Comparison of ENCODE assay signal across 17 cellular contexts in the genomic region with DNA sequence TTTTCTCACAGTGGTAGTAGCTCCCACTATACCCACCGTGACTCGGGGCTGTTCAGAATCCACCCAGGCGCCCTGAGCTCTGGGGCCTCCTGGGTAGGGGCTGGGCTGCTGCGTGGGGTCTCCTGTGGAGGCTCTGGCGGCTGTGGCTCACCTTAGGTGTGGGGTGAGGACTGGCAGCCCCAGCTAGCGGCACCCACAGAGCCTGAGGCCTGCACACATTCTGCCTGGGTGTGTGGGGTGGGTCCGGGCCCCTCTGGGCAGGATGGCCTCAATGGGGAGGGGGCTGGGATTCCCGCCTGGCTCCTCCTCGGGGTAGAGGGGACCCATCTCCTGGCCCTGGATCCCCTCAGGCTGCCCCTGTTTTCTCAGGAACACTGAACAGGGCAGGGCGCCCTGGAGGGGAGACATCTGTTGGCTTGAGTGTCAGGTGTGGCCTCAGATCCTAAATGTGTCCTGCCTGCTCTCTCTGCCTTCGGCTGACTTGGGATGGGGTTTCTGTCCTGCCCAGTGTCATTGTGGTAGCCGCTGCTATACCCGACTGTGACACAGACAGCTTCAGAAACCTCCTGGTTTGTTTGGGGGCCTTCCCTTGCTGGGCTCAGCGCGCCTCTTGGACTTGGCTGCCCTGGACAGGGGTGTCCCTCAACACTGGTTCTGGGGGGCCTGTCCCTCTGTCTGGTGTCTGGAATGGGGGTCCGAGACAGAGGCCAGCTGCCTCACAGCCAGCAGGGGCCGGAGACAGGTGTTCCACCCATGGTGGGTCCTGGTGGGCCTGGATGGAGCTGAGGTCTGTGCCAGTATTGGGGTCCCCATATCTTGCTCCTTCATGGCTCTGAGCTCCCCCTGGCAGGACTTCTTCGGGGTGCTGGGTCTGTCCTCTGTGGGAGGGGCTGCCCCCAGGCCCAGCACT.
DNase-seq lines count a peak whose midpoint lies in the region; ATAC-seq, FAIRE-seq and TF ChIP-seq lines count a peak whose summit lies in the region.
"Had no signal": no experiment of that assay in that cellular context is flagged by ENCODE, and none has a peak within 500 bp of the region (broad histone marks: within the 10 kb centered on the region; RNA-seq: fewer than 3 reads in every experiment).

No MANE protein-coding gene starts in this region.

- ATAC-seq in activated B cell treated with CpG ODN at 0.5 μM for 24 hours (ENCODE audit: low read depth) (no peak), GM18909 (IDR thresholded peaks at IDR 0.05; ENCODE audit: poor library complexity, unreplicated experiment) (no peak)
- ATAC-seq: gastrocnemius medialis had no signal

- no peak for TF ChIP-seq POLR2A in suprapubic skin (IDR thresholded peaks at IDR 0.05)

- intact Hi-C loops in activated CD4-positive, alpha-beta memory T cell treated with anti-CD3 and anti-CD28 coated beads for 36 hours (cut with micrococcal nuclease), result no loop called here
- intact Hi-C loops in activated B cell treated with CpG ODN at 0.5 μM for 24 hours (cut with micrococcal nuclease) (no loop called here), kidney (cut with DNase I) (no loop called here)

- TF ChIP-seq CTCF in activated B cell treated with CpG ODN at 0.5 μM for 24 hours (IDR thresholded peaks at IDR 0.05), result no peak
- TF ChIP-seq CTCF in kidney (IDR thresholded peaks at IDR 0.05; ENCODE audit: borderline replicate concordance, extremely low read depth, insufficient read depth), result no peak
- TF ChIP-seq CTCF in suprapubic skin (IDR thresholded peaks at IDR 0.05), result no peak

- CTCF ChIA-PET in activated CD4-positive, alpha-beta memory T cell treated with anti-CD3 and anti-CD28 coated beads for 36 hours (lab: Charles Lee), result no interaction called here
- CTCF ChIA-PET in activated CD4-positive, alpha-beta memory T cell treated with anti-CD3 and anti-CD28 coated beads, Interleukin-2, amount 10 ng/mL, durations not matched to agents 7 days and 5 days (lab: Charles Lee), result no interaction called here
- CTCF ChIA-PET in activated B cell treated with CpG ODN at 0.5 μM for 24 hours (lab: Charles Lee), result no interaction called here

- H3K4me1 ChIP-seq in kidney (ENCODE audit: control insufficient read depth in 1 of 2, insufficient read depth in 1 of 2, low read depth in 1 of 2, low read length in 2 of 2) (no peaks in the 10 kb centered on the region), suprapubic skin (no peaks in the 10 kb centered on the region)
- H3K4me1 ChIP-seq: A549, gastrocnemius medialis, prostate gland had no signal

- POLR2A ChIA-PET in activated CD4-positive, alpha-beta memory T cell treated with anti-CD3 and anti-CD28 coated beads for 36 hours (lab: Charles Lee), result no interaction called here
- POLR2A ChIA-PET in activated CD4-positive, alpha-beta memory T cell treated with anti-CD3 and anti-CD28 coated beads, Interleukin-2, amount 10 ng/mL, durations not matched to agents 7 days and 5 days (lab: Charles Lee), result no interaction called here
- POLR2A ChIA-PET in activated B cell treated with CpG ODN at 0.5 μM for 24 hours (lab: Charles Lee), result interaction anchor here (1.1 to 2.1 kb wide), 2 partner anchors 18 to 20 kb away, joined by 3 to 43 read pairs; no protein-coding TSS in a partner anchor

- H3K27me3 Mint-ChIP-seq in activated CD4-positive, alpha-beta memory T cell treated with anti-CD3 and anti-CD28 coated beads for 36 hours, result peaks cover 16% of the 10 kb centered on the region
- peaks cover 24% of the 10 kb centered on the region for H3K27me3 Mint-ChIP-seq in activated CD4-positive, alpha-beta memory T cell treated with anti-CD3 and anti-CD28 coated beads, Interleukin-2, amount 10 ng/mL, durations not matched to agents 7 days and 5 days
- H3K27me3 Mint-ChIP-seq in activated B cell treated with CpG ODN at 0.5 μM for 24 hours, result no peaks in the 10 kb centered on the region

- no CpG with 5 or more reads among the region's 18 CpGs for WGBS in suprapubic skin

- H3K27ac ChIP-seq in kidney (ENCODE audit: low read depth in 2 of 2, low read length in 2 of 2) (no peak overlapping the region), suprapubic skin (no peak overlapping the region)
- H3K27ac ChIP-seq: A549, gastrocnemius medialis, prostate gland had no signal

- H3K36me3 Mint-ChIP-seq in activated CD4-positive, alpha-beta memory T cell treated with anti-CD3 and anti-CD28 coated beads for 36 hours, result no peaks in the 10 kb centered on the region
- no peaks in the 10 kb centered on the region for H3K36me3 Mint-ChIP-seq in activated CD4-positive, alpha-beta memory T cell treated with anti-CD3 and anti-CD28 coated beads, Interleukin-2, amount 10 ng/mL, durations not matched to agents 7 days and 5 days (ENCODE audit: low read depth)
- no peaks in the 10 kb centered on the region for H3K36me3 Mint-ChIP-seq in activated B cell treated with CpG ODN at 0.5 μM for 24 hours (ENCODE audit: low read depth)
- H3K36me3 Mint-ChIP-seq: CD4-positive, alpha-beta memory T cell had no signal

- peaks cover 15% of the 10 kb centered on the region for H3K27me3 ChIP-seq in suprapubic skin
- H3K27me3 ChIP-seq: gastrocnemius medialis had no signal

- H3K9me3 Mint-ChIP-seq in activated CD4-positive, alpha-beta memory T cell treated with anti-CD3 and anti-CD28 coated beads for 36 hours, result no peaks in the 10 kb centered on the region
- H3K9me3 Mint-ChIP-seq in activated CD4-positive, alpha-beta memory T cell treated with anti-CD3 and anti-CD28 coated beads, Interleukin-2, amount 10 ng/mL, durations not matched to agents 7 days and 5 days, result no peaks in the 10 kb centered on the region
- H3K9me3 Mint-ChIP-seq in activated B cell treated with CpG ODN at 0.5 μM for 24 hours, result no peaks in the 10 kb centered on the region
- H3K9me3 Mint-ChIP-seq: CD4-positive, alpha-beta memory T cell had no signal

- H3K4me1 Mint-ChIP-seq in activated CD4-positive, alpha-beta memory T cell treated with anti-CD3 and anti-CD28 coated beads for 36 hours (ENCODE audit: low read depth), result no peaks in the 10 kb centered on the region
- peaks cover 4% of the 10 kb centered on the region for H3K4me1 Mint-ChIP-seq in activated CD4-positive, alpha-beta memory T cell treated with anti-CD3 and anti-CD28 coated beads, Interleukin-2, amount 10 ng/mL, durations not matched to agents 7 days and 5 days
- H3K4me1 Mint-ChIP-seq in activated B cell treated with CpG ODN at 0.5 μM for 24 hours, result no peaks in the 10 kb centered on the region
- H3K4me1 Mint-ChIP-seq: CD4-positive, alpha-beta memory T cell had no signal

- peak; percentile 3 for DNase-seq in activated CD4-positive, alpha-beta memory T cell treated with anti-CD3 and anti-CD28 coated beads for 36 hours
- no peak for DNase-seq in activated CD4-positive, alpha-beta memory T cell treated with anti-CD3 and anti-CD28 coated beads, Interleukin-2, amount 10 ng/mL, durations not matched to agents 7 days and 5 days
- no peak for DNase-seq in activated B cell treated with CpG ODN at 0.5 μM for 24 hours
- peak; percentile 61 for DNase-seq in kidney
- DNase-seq in suprapubic skin (ENCODE audit: low spot score in 2 of 2), result peak; percentile 48 to 72
- DNase-seq in NK-92 treated with Interleukin-12 subunit alpha and Interleukin-12 subunit beta, amount 100 ng/mL, for 24 hours (lab: John Stamatoyannopoulos, UW), result no peak
- no peak for DNase-seq in middle frontal gyrus (ENCODE audit: extremely low spot score, low spot score)
- DNase-seq: activated CD4-positive, alpha-beta T cell treated with anti-CD3 and anti-CD28 coated beads for 1 hour; Karpas-422; NCI-H1694 treated with DMSO at 0.1 percent for 48 hours; NCI-H526 treated with DMSO at 0.1 percent for 48 hours had no signal

- no peak overlapping the region for H3K9ac ChIP-seq in kidney (ENCODE audit: low read length in 2 of 2)

- H3K4me3 ChIP-seq in kidney (ENCODE audit: low read length in 2 of 2) (no peak overlapping the region), suprapubic skin (no peak overlapping the region)
- H3K4me3 ChIP-seq: A549, gastrocnemius medialis, prostate gland had no signal

- FAIRE-seq in kidney (lab: Jason Lieb, UNC), result no peak
- FAIRE-seq: A549, bronchial epithelial cell had no signal

- no peak overlapping the region for H3K4me3 Mint-ChIP-seq in activated CD4-positive, alpha-beta memory T cell treated with anti-CD3 and anti-CD28 coated beads for 36 hours
- no peak overlapping the region for H3K4me3 Mint-ChIP-seq in activated CD4-positive, alpha-beta memory T cell treated with anti-CD3 and anti-CD28 coated beads, Interleukin-2, amount 10 ng/mL, durations not matched to agents 7 days and 5 days
- peak overlapping the region; percentile 32 for H3K4me3 Mint-ChIP-seq in activated B cell treated with CpG ODN at 0.5 μM for 24 hours
- H3K4me3 Mint-ChIP-seq: CD4-positive, alpha-beta memory T cell had no signal

- no peak for TF ChIP-seq EP300 in suprapubic skin (IDR thresholded peaks at IDR 0.05)

- H3K36me3 ChIP-seq in kidney (ENCODE audit: control insufficient read depth in 1 of 2, insufficient read depth in 2 of 2, low read length in 2 of 2) (no peaks in the 10 kb centered on the region), suprapubic skin (no peaks in the 10 kb centered on the region)
- H3K36me3 ChIP-seq: gastrocnemius medialis, prostate gland had no signal

- H3K9me3 ChIP-seq in kidney (ENCODE audit: control insufficient read depth in 1 of 2, low read length in 2 of 2) (no peaks in the 10 kb centered on the region), suprapubic skin (no peaks in the 10 kb centered on the region)
- H3K9me3 ChIP-seq: A549, gastrocnemius medialis, prostate gland had no signal

- H3K27ac Mint-ChIP-seq in activated CD4-positive, alpha-beta memory T cell treated with anti-CD3 and anti-CD28 coated beads for 36 hours, result no peak overlapping the region
- H3K27ac Mint-ChIP-seq in activated CD4-positive, alpha-beta memory T cell treated with anti-CD3 and anti-CD28 coated beads, Interleukin-2, amount 10 ng/mL, durations not matched to agents 7 days and 5 days, result no peak overlapping the region
- no peak overlapping the region for H3K27ac Mint-ChIP-seq in activated B cell treated with CpG ODN at 0.5 μM for 24 hours
- H3K27ac Mint-ChIP-seq: CD4-positive, alpha-beta memory T cell had no signal

Comparison
In these comparisons a context has a peak if more than half of its experiments do, and no peak if none do; other contexts are left out.
1. DNase-seq: peak in activated CD4-positive, alpha-beta memory T cell treated with anti-CD3 and anti-CD28 coated beads for 36 hours (single experiment), kidney (single experiment) and suprapubic skin (2 of 2); none in activated CD4-positive, alpha-beta memory T cell treated with anti-CD3 and anti-CD28 coated beads, Interleukin-2, amount 10 ng/mL, durations not matched to agents 7 days and 5 days (single experiment), activated B cell treated with CpG ODN at 0.5 μM for 24 hours (single experiment), NK-92 treated with Interleukin-12 subunit alpha and Interleukin-12 subunit beta, amount 100 ng/mL, for 24 hours (single experiment) and middle frontal gyrus (single experiment).